In genomic region chr4:33470805-33471204, GRCh38 we compare ENCODE assay signal across 26 cellular contexts.
DNase-seq lines count a peak whose midpoint lies in the region; ATAC-seq and TF ChIP-seq lines count a peak whose summit lies in the region.
"Had no signal": no experiment of that assay in that cellular context is flagged by ENCODE, and none has a peak within 500 bp of the region (broad histone marks: within the 10 kb centered on the region; RNA-seq: fewer than 3 reads in every experiment).

No MANE protein-coding gene starts in this region.

- H4K5ac ChIP-seq in H9 (ENCODE audit: insufficient read length, low read depth, low read length), result no peak overlapping the region

- no peak overlapping the region for H3K27ac Mint-ChIP-seq in H9
- no peak overlapping the region for H3K27ac Mint-ChIP-seq in T-cell
- H3K27ac Mint-ChIP-seq: CD14-positive monocyte; CD4-positive, alpha-beta memory T cell; CD4-positive, CD25-positive, alpha-beta regulatory T cell; CD8-positive, alpha-beta memory T cell had no signal

- H3K36me3 Mint-ChIP-seq in H9 (ENCODE audit: insufficient read depth in 1 of 3, low read depth in 3 of 3), result peaks cover 0 to 7% (median 1%) of the 10 kb centered on the region in 3 experiments; a peak in 4 of 7 replicates
- no peaks in the 10 kb centered on the region for H3K36me3 Mint-ChIP-seq in T-cell
- H3K36me3 Mint-ChIP-seq: CD14-positive monocyte; CD4-positive, alpha-beta memory T cell; CD4-positive, CD25-positive, alpha-beta regulatory T cell; CD8-positive, alpha-beta memory T cell had no signal

- no peaks in the 10 kb centered on the region for H3K27me3 ChIP-seq in H9 (ENCODE audit: insufficient read depth, low read length)
- H3K27me3 ChIP-seq in upper lobe of right lung, result no peaks in the 10 kb centered on the region
- H3K27me3 ChIP-seq: BE2C, BLaER1 had no signal

- no CpG with 5 or more reads among the region's 4 CpGs for WGBS in H9 (ENCODE audit: extremely low coverage, insufficient read length, low lambda C conversion rate)

- no peak overlapping the region for H3T11ph ChIP-seq in H9 (ENCODE audit: low read length)

- H3K9me3 Mint-ChIP-seq in H9, result peaks cover 7 to 11% of the 10 kb centered on the region in 2 experiments; a peak in 4 of 5 replicates
- peaks cover 0 to 19% (median 14%) of the 10 kb centered on the region in 3 donors for H3K9me3 Mint-ChIP-seq in T-cell

- H2BK5ac ChIP-seq in H9 (ENCODE audit: insufficient read length, low read length), result no peak overlapping the region

- no peaks in the 10 kb centered on the region for H3K79me2 ChIP-seq in H9 (ENCODE audit: insufficient read depth, low read length)

- no peak overlapping the region for H2BK12ac ChIP-seq in H9 (ENCODE audit: insufficient read length, low read depth, low read length)

- peak overlapping the region; percentile 29; the same call in 1 of the 2 replicates for H3K14ac ChIP-seq in H9 (ENCODE audit: insufficient read depth, low read length)

- H3K4me3 Mint-ChIP-seq in H9 (no peak overlapping the region), T-cell (no peak overlapping the region)
- H3K4me3 Mint-ChIP-seq: CD14-positive monocyte; CD4-positive, alpha-beta memory T cell; CD4-positive, CD25-positive, alpha-beta regulatory T cell; CD8-positive, alpha-beta memory T cell had no signal

- H3K4me3 ChIP-seq in upper lobe of right lung (no peak overlapping the region), coronary artery (no peak overlapping the region)
- H3K4me3 ChIP-seq: A549, BLaER1, GM12878 had no signal

- H3K4ac ChIP-seq in H9 (ENCODE audit: low read depth, low read length), result no peak overlapping the region

- H3K4me1 ChIP-seq in H9 (ENCODE audit: insufficient read depth, low read length) (no peaks in the 10 kb centered on the region), upper lobe of right lung (no peaks in the 10 kb centered on the region)
- H3K4me1 ChIP-seq: A549, BE2C, BLaER1 had no signal

- H3K23ac ChIP-seq in H9 (ENCODE audit: insufficient read length, low read depth, low read length), result no peak overlapping the region

- TF ChIP-seq CTCF in H9 (conservative IDR thresholded peaks at IDR 0.05) (no peak), upper lobe of right lung (IDR thresholded peaks at IDR 0.05) (no peak), coronary artery (IDR thresholded peaks at IDR 0.05) (no peak)

- no peak overlapping the region for H2BK15ac ChIP-seq in H9 (ENCODE audit: low read depth, low read length)

- H2AFZ ChIP-seq in H9 (ENCODE audit: low read length), result no peak overlapping the region

- intact Hi-C loops in left ventricle myocardium superior (cut with micrococcal nuclease) (no loop called here), cardiac septum (cut with DNase I) (no loop called here), upper lobe of right lung (cut with DNase I) (no loop called here)

- H3K27me3 Mint-ChIP-seq in H9 (ENCODE audit: low read depth), result no peaks in the 10 kb centered on the region; the same call in 1 of the 2 replicates
- H3K27me3 Mint-ChIP-seq in T-cell, result no peaks in the 10 kb centered on the region
- H3K27me3 Mint-ChIP-seq: CD4-positive, alpha-beta memory T cell; CD4-positive, CD25-positive, alpha-beta regulatory T cell; CD8-positive, alpha-beta memory T cell had no signal

- H4K8ac ChIP-seq in H9 (replicated peaks; ENCODE audit: insufficient read length, low read depth, low read length), result no peak overlapping the region

- CTCF ChIA-PET in T-cell (lab: Charles Lee), result interaction anchor here in 1 of 2 donors (0.7 kb wide), 1 partner anchor 1170 kb away, joined by 4 read pairs; no protein-coding TSS in a partner anchor

- no peak overlapping the region for H3K9ac ChIP-seq in H9 (ENCODE audit: extremely low read depth, insufficient read length, low read length)
- H3K9ac ChIP-seq: BLaER1 had no signal

- H3K4me1 Mint-ChIP-seq in H9, result no peaks in the 10 kb centered on the region
- no peaks in the 10 kb centered on the region for H3K4me1 Mint-ChIP-seq in T-cell
- H3K4me1 Mint-ChIP-seq: CD14-positive monocyte; CD4-positive, alpha-beta memory T cell; CD4-positive, CD25-positive, alpha-beta regulatory T cell; CD8-positive, alpha-beta memory T cell had no signal

- no peak overlapping the region for H2BK120ac ChIP-seq in H9 (ENCODE audit: low read depth, low read length, poor library complexity, severe bottlenecking)

- peak; percentile 19 for DNase-seq in left ventricle myocardium superior
- DNase-seq in cardiac septum (ENCODE audit: low spot score), result no peak
- no peak for DNase-seq in H9
- peak; percentile 81 for DNase-seq in mesenteric fat pad (ENCODE audit: low spot score)
- no peak for DNase-seq in upper lobe of right lung
- no peak for DNase-seq in T-cell
- no peak for DNase-seq in coronary artery (ENCODE audit: low spot score)
- DNase-seq: BE2C; C1 segment of cervical spinal cord; CD4-positive, alpha-beta memory T cell; CD4-positive, CD25-positive, alpha-beta regulatory T cell; CD8-positive, alpha-beta memory T cell; COR-L47; DMS 273 treated with DMSO at 0.1 percent for 48 hours; DMS153; DMS53; DMS79; DND-41; EL; GDM1 had no signal

- H4K91ac ChIP-seq in H9 (ENCODE audit: insufficient read length, low read depth, low read length), result no peak overlapping the region

- ATAC-seq in left ventricle myocardium superior, result no peak
- ATAC-seq in upper lobe of right lung, result peak; percentile 15
- no peak for ATAC-seq in T-cell (replicated peaks in 1 of 4)
- ATAC-seq in GM19324 (IDR thresholded peaks at IDR 0.05; ENCODE audit: low FRiP score, unreplicated experiment), result no peak
- ATAC-seq: A549, GM12878 had no signal

- no peak overlapping the region for H3K56ac ChIP-seq in H9 (ENCODE audit: insufficient read length, low read depth, low read length)

- POLR2A ChIA-PET in T-cell (lab: Charles Lee), result no interaction called here

- H2AK5ac ChIP-seq in H9 (ENCODE audit: insufficient read length, low read length), result no peak overlapping the region

- H3K9me3 ChIP-seq in H9 (ENCODE audit: control insufficient read depth, low read depth, low read length) (peaks cover 6% of the 10 kb centered on the region), upper lobe of right lung (no peaks in the 10 kb centered on the region)
- H3K9me3 ChIP-seq: A549, BE2C, BLaER1 had no signal

- H3K27ac ChIP-seq in H9 (ENCODE audit: insufficient read length, low read depth, low read length) (no peak overlapping the region), upper lobe of right lung (no peak overlapping the region), coronary artery (no peak overlapping the region)
- H3K27ac ChIP-seq: 22Rv1, A549, BLaER1 had no signal

- H3K23me2 ChIP-seq in H9 (ENCODE audit: insufficient read length, low read depth, low read length, poor library complexity, severe bottlenecking), result no peaks in the 10 kb centered on the region

- H3K36me3 ChIP-seq in upper lobe of right lung, result no peaks in the 10 kb centered on the region
- H3K36me3 ChIP-seq: BE2C, BLaER1 had no signal

- H3K4me2 ChIP-seq in H9 (ENCODE audit: insufficient read depth, insufficient read length, low read length), result no peak overlapping the region
- H3K4me2 ChIP-seq: A549, BLaER1 had no signal

- H4K20me1 ChIP-seq in H9 (ENCODE audit: control insufficient read depth, insufficient read depth, insufficient read length), result no peaks in the 10 kb centered on the region
- H4K20me1 ChIP-seq: BLaER1 had no signal

- H2BK20ac ChIP-seq in H9 (ENCODE audit: low read depth, low read length, poor library complexity, severe bottlenecking), result no peak overlapping the region

- no peak overlapping the region for H3K18ac ChIP-seq in H9 (ENCODE audit: insufficient read length, low read depth, low read length)

- no peaks in the 10 kb centered on the region for H3K79me1 ChIP-seq in H9 (ENCODE audit: insufficient read depth, low read depth, low read length, poor library complexity, severe bottlenecking)

Comparison
In these comparisons a context has a peak if more than half of its experiments do, and no peak if none do; other contexts are left out.
1. DNase-seq: peak in left ventricle myocardium superior (single experiment) and mesenteric fat pad (single experiment); none in cardiac septum (single experiment), H9 (single experiment), upper lobe of right lung (single experiment), T-cell (0 of 34) and coronary artery (single experiment).